In the genomic region with DNA sequence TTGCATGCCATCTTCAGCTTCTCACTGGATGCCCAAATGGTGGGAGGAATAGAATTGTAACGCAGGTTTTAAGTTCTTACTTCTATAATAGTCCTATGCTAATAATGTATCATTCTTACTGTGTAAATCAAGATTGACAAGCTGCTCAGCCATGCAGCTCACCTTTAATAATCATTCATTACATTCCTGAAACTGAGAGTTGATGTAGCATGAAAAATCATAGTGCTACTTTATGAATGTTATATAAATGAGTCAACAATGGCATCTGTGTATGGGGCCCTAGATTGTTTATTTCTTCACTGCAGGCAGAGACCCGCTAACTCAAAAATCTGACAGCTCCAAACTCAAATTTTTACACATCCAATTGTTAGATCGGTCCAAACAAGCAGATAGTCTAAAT, we compare ENCODE assay signal across 13 cellular contexts. TPM values are rescaled to one million over a fixed set of nuclear protein-coding genes. Genes with fewer than 3 reads are reported as not detected.
A peak's percentile ranks its signal among the peaks of the same experiment; 100 is the strongest.
DNase-seq lines count a peak whose midpoint lies in the region; ATAC-seq and TF ChIP-seq lines count a peak whose summit lies in the region.
"Had no signal": no experiment of that assay in that cellular context is flagged by ENCODE, and none has a peak within 500 bp of the region (broad histone marks: within the 10 kb centered on the region; RNA-seq: fewer than 3 reads in every experiment).

No MANE protein-coding gene starts in this region.

- peaks cover 34% of the 10 kb centered on the region for H3K36me3 Mint-ChIP-seq in HFFc6 (ENCODE audit: low read depth)

- H3K4me1 Mint-ChIP-seq in HFFc6 (ENCODE audit: low read depth): peaks cover 54% of the 10 kb centered on the region
- H3K4me1 Mint-ChIP-seq: CD4-positive, CD25-positive, alpha-beta regulatory T cell had no signal

- in situ Hi-C loops in brain microvascular endothelial cell (cut with HindIII; ENCODE audit: low pct_ligation_motif_present, low sequenced_read_pairs): no loop called here

- no peaks in the 10 kb centered on the region; the same call in 1 of the 2 replicates for H3K9me3 Mint-ChIP-seq in HFFc6

- H3K36me3 ChIP-seq in brain microvascular endothelial cell (replicated peaks): no peaks in the 10 kb centered on the region
- H3K36me3 ChIP-seq: right lobe of liver, SJSA1 had no signal

- H3K27ac ChIP-seq in brain microvascular endothelial cell: no peak overlapping the region
- H3K27ac ChIP-seq: right lobe of liver had no signal

- H3K27ac Mint-ChIP-seq in HFFc6: no peak overlapping the region
- H3K27ac Mint-ChIP-seq: CD4-positive, CD25-positive, alpha-beta regulatory T cell had no signal

- ATAC-seq in GM18858 (IDR thresholded peaks at IDR 0.05; ENCODE audit: unreplicated experiment): peak; percentile 77
- ATAC-seq in GM21390 (IDR thresholded peaks at IDR 0.05; ENCODE audit: unreplicated experiment): peak; percentile 71
- peak; percentile 80 for ATAC-seq in HG02973 (IDR thresholded peaks at IDR 0.05; ENCODE audit: unreplicated experiment)
- ATAC-seq in HG03571 (IDR thresholded peaks at IDR 0.05; ENCODE audit: unreplicated experiment): peak; percentile 76

- no peak overlapping the region for H3K4me3 ChIP-seq in brain microvascular endothelial cell (ENCODE audit: low read depth, low read length)
- H3K4me3 ChIP-seq: right lobe of liver, SJSA1 had no signal

- TF ChIP-seq CTCF in HFFc6 (IDR thresholded peaks at IDR 0.05) (no peak), brain microvascular endothelial cell (IDR thresholded peaks at IDR 0.05; ENCODE audit: low read depth, low read length, missing control alignments) (no peak)

- DNase-seq in HFFc6 (no peak), NCI-H524 (lab: John Stamatoyannopoulos, UW) (no peak), brain microvascular endothelial cell (no peak), NCI-H2227 (lab: John Stamatoyannopoulos, UW; ENCODE audit: unreplicated experiment) (no peak)
- DNase-seq: activated naive CD4-positive, alpha-beta T cell treated with anti-CD3 and anti-CD28 coated beads, Interleukin-2, amount 50 U/mL, for 16 hours; NCI-H446 treated with DMSO at 0.1 percent for 48 hours; right lobe of liver had no signal

- no peaks in the 10 kb centered on the region for H3K27me3 ChIP-seq in brain microvascular endothelial cell (replicated peaks)
- H3K27me3 ChIP-seq: right lobe of liver, SJSA1 had no signal

- no peak overlapping the region for H3K4me3 Mint-ChIP-seq in HFFc6
- H3K4me3 Mint-ChIP-seq: CD4-positive, CD25-positive, alpha-beta regulatory T cell had no signal

- H3K27me3 Mint-ChIP-seq in HFFc6 (ENCODE audit: insufficient read depth): no peaks in the 10 kb centered on the region; the same call in 1 of the 2 replicates
- H3K27me3 Mint-ChIP-seq: CD4-positive, CD25-positive, alpha-beta regulatory T cell had no signal

RNA-seq across cellular contexts. Expression of a gene that starts 34.4 kb away (rescaled TPM):
- 100 to 1,000 TPM; 107 to 137 (median 123) TPM for total RNA-seq in HFFc6 (2021; fragmentation: NEBNext Ultra II Directional; extraction: Animal tissue kit (Norgen Biotek cat#: 25700))

RNA-seq across cellular contexts. Expression of a gene that starts 47.0 kb away (rescaled TPM):
- not detected for total RNA-seq in HFFc6 (2021; fragmentation: NEBNext Ultra II Directional; extraction: Animal tissue kit (Norgen Biotek cat#: 25700))
- total RNA-seq: CD4-positive, CD25-positive, alpha-beta regulatory T cell had no signal
